ENCODE assay signal across 9 cellular contexts in the genomic region with DNA sequence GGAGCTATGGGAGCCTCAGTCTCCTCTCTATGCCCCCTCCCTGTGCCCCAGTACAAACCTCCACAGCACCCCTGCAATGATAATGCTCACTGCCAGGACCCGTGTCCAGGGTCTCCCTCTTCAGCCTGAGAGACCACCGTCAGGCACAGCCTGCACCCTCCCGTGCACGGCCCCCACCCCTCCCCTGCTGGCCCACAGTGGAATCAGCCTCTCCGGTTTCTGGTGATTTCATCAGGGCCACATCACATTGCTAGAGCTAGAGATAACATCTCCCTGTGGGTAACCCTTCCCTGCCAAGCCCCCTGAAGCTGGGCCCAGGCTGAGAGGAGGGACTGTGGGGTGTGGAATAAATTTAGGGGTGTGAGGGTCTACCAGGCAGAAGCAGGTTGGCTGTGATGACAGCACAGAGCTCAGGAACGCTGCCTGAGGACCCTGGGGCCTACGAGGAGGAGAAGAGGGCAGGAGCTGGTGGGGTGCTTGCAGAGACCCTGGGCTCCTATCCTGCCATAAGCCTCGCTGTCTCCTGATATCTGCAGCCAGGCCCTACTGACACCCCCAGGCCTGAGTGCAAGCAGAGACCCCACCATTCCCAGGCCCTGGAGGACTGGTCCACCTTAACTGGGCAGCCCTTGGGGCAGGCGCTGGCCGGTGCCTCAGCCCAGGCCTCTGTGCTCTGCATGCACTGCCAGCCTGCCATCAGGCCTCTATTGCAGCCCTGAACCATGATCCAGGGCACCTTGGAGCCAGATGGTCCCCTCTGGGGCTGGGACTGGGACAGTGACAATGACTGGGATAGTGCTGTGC. TPM values are rescaled to one million over a fixed set of nuclear protein-coding genes. Genes with fewer than 3 reads are reported as not detected.
DNase-seq lines count a peak whose midpoint lies in the region; TF ChIP-seq lines count a peak whose summit lies in the region.
"Had no signal": no experiment of that assay in that cellular context is flagged by ENCODE, and none has a peak within 500 bp of the region (broad histone marks: within the 10 kb centered on the region; RNA-seq: fewer than 3 reads in every experiment).

A gene (plus strand): TSS at position 378 of the 804 bp plus-strand sequence. CDS start 345 bp downstream, at position 723.

- no peaks in the 10 kb centered on the region for H3K79me2 ChIP-seq in mesendoderm (ENCODE audit: control insufficient read depth, insufficient read depth, low read length)

- H4K8ac ChIP-seq in mesendoderm (ENCODE audit: low read depth, low read length) = no peak within 1 kb of the TSS

- H3K18ac ChIP-seq in mesendoderm (ENCODE audit: low read length) = no peak within 1 kb of the TSS

- no peak within 1 kb of the TSS for H3K4me2 ChIP-seq in mesendoderm (ENCODE audit: low read length)

- peaks cover 0 to 6% (median 0%) of the 10 kb centered on the region in 7 donors for H3K9me3 Mint-ChIP-seq in CD14-positive monocyte
- no peaks in the 10 kb centered on the region for H3K9me3 Mint-ChIP-seq in activated naive CD8-positive, alpha-beta T cell (ENCODE audit: low read depth)

- no peak within 1 kb of the TSS for H3K4me3 ChIP-seq in mesendoderm (ENCODE audit: low read length)

- H3K4me1 ChIP-seq in mesendoderm (ENCODE audit: control insufficient read depth, low read depth, low read length) = no peaks in the 10 kb centered on the region

- intact Hi-C loops in CD14-positive monocyte (cut with micrococcal nuclease) = loop anchor here (2.0 to 5.0 kb wide), 3 partner anchors 15 to 37 kb away; a partner anchor contains a TSS

- H3K4me1 Mint-ChIP-seq in CD14-positive monocyte = peaks cover 61% of the 10 kb centered on the region
- H3K4me1 Mint-ChIP-seq in activated naive CD8-positive, alpha-beta T cell (ENCODE audit: low read depth) = peaks cover 51% of the 10 kb centered on the region

- no peaks in the 10 kb centered on the region for H3K36me3 ChIP-seq in mesendoderm (ENCODE audit: control insufficient read depth, insufficient read depth, low read length)
- H3K36me3 ChIP-seq: thoracic aorta had no signal

- peak within 1 kb of the TSS; percentile 72 to 79 for H3K4me3 Mint-ChIP-seq in CD14-positive monocyte
- H3K4me3 Mint-ChIP-seq in activated naive CD8-positive, alpha-beta T cell = peak within 1 kb of the TSS; percentile 52

- no CpG with 5 or more reads among the region's 10 CpGs for WGBS in mesendoderm (ENCODE audit: extremely low coverage, insufficient coverage, low lambda C conversion rate)

- TF ChIP-seq CTCF in CD14-positive monocyte (IDR thresholded peaks at IDR 0.05) = no peak

- no peak within 1 kb of the TSS for H2BK15ac ChIP-seq in mesendoderm (replicated peaks; ENCODE audit: low read depth)

- H3K4ac ChIP-seq in mesendoderm (ENCODE audit: low read depth, low read length) = no peak within 1 kb of the TSS

- H4K5ac ChIP-seq in mesendoderm (ENCODE audit: low read length) = no peak within 1 kb of the TSS

- no peak within 1 kb of the TSS for H2BK120ac ChIP-seq in mesendoderm (ENCODE audit: low read depth, low read length)

- no peak for DNase-seq in CD14-positive monocyte (ENCODE audit: low spot score)
- DNase-seq in HuH-7.5 (ENCODE audit: low spot score) = peak; percentile 63
- peak; percentile 69 for DNase-seq in mesendoderm
- DNase-seq in NOMO-1 (lab: John Stamatoyannopoulos, UW; ENCODE audit: unreplicated experiment in 2 of 2) = no peak
- no peak for DNase-seq in iPS-NIHi7 (ENCODE audit: extremely low spot score)
- DNase-seq in NCI-H345 treated with DMSO at 0.1 percent for 48 hours (lab: John Stamatoyannopoulos, UW; ENCODE audit: unreplicated experiment) = no peak
- no peak for DNase-seq in NCI-H510A treated with DMSO at 0.1 percent for 48 hours (lab: John Stamatoyannopoulos, UW)

- peak within 1 kb of the TSS; percentile 41 to 100 (median 99) for H3K27ac Mint-ChIP-seq in CD14-positive monocyte
- H3K27ac Mint-ChIP-seq in activated naive CD8-positive, alpha-beta T cell = peak within 1 kb of the TSS; percentile 81

- no peak within 1 kb of the TSS for H3K23ac ChIP-seq in mesendoderm (ENCODE audit: low read length)

- H2AK5ac ChIP-seq in mesendoderm (ENCODE audit: low read length) = no peak within 1 kb of the TSS

- no peak within 1 kb of the TSS for H3K27ac ChIP-seq in mesendoderm (ENCODE audit: low read depth, low read length)
- H3K27ac ChIP-seq: thoracic aorta had no signal

- no peaks in the 10 kb centered on the region for H3K27me3 ChIP-seq in mesendoderm (ENCODE audit: insufficient read depth, low read length, poor library complexity)

- no peaks in the 10 kb centered on the region for H3K79me1 ChIP-seq in mesendoderm (ENCODE audit: low read length)

- no peak within 1 kb of the TSS for H3K9ac ChIP-seq in mesendoderm (ENCODE audit: low read length)

- H3K27me3 Mint-ChIP-seq in CD14-positive monocyte (ENCODE audit: low read depth in 3 of 3) = peaks cover 3 to 24% (median 5%) of the 10 kb centered on the region in 3 donors
- H3K27me3 Mint-ChIP-seq in activated naive CD8-positive, alpha-beta T cell = no peaks in the 10 kb centered on the region

- no peak within 1 kb of the TSS for H2BK5ac ChIP-seq in mesendoderm (ENCODE audit: low read length)

- no peak within 1 kb of the TSS for H3K56ac ChIP-seq in mesendoderm (ENCODE audit: low read length)

- peaks cover 5% of the 10 kb centered on the region in 2 donors for H3K36me3 Mint-ChIP-seq in CD14-positive monocyte
- no peaks in the 10 kb centered on the region for H3K36me3 Mint-ChIP-seq in activated naive CD8-positive, alpha-beta T cell

RNA-seq across cellular contexts. Expression of the gene that starts here (rescaled TPM):
- polyA plus RNA-seq in CD14-positive monocyte = 1 to 10 TPM in 1 of 2 donors, under 1 TPM in 1; 0.88 to 4.3 TPM
- 0.07 TPM for polyA plus RNA-seq in mesendoderm (2013, experiment 1 of 2)
- 0.04 TPM for polyA plus RNA-seq in mesendoderm (2013, experiment 2 of 2)

Comparison
In these comparisons a context has a peak if more than half of its experiments do, and no peak if none do; other contexts are left out.
1. DNase-seq: peak in HuH-7.5 (single experiment) and mesendoderm (single experiment); none in CD14-positive monocyte (single experiment), NOMO-1 (0 of 2), iPS-NIHi7 (single experiment), NCI-H345 treated with DMSO at 0.1 percent for 48 hours (single experiment) and NCI-H510A treated with DMSO at 0.1 percent for 48 hours (single experiment).